In the genomic region with DNA sequence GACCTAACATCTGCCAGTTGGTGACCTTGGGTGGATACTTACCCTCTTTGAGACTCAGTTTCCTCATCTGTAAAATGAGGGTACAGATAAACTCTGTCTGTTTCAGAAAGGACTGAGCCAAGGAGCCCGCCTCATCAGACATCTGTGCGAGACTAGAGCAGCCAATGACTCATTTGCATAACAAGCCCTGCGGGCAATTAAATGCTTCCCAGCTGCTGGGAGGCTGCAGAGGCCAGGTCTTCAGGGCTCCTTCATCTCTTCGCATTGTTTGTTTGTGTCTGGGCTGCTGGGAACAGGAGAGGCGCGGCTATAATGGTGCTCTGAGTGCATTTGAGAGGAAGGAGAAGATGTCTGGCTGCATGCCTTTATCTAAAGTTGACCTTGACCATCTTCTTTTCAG, we compare ENCODE assay signal across 19 cellular contexts.
A peak's percentile ranks its signal among the peaks of the same experiment; 100 is the strongest.
DNase-seq lines count a peak whose midpoint lies in the region; ATAC-seq, FAIRE-seq and TF ChIP-seq lines count a peak whose summit lies in the region.
"Had no signal": no experiment of that assay in that cellular context is flagged by ENCODE, and none has a peak within 500 bp of the region (broad histone marks: within the 10 kb centered on the region; RNA-seq: fewer than 3 reads in every experiment).

No MANE protein-coding gene starts in this region.

- H3K27ac ChIP-seq in A673 (ENCODE audit: low read depth, low read length, poor library complexity, severe bottlenecking) (no peak overlapping the region), H1 (ENCODE audit: low read depth, low read length) (no peak overlapping the region)
- H3K27ac ChIP-seq: epithelial cell of prostate, hepatocyte, left lung, prostate gland had no signal

- H3K9me3 ChIP-seq in A673 (ENCODE audit: low read depth, low read length, poor library complexity, severe bottlenecking): peaks cover 6% of the 10 kb centered on the region
- H3K9me3 ChIP-seq in H1 (ENCODE audit: insufficient read depth in 2 of 2, low read depth in 1 of 2, low read length in 1 of 2): peaks cover 3 to 8% of the 10 kb centered on the region in 2 experiments; a peak in 3 of 4 replicates
- H3K9me3 ChIP-seq: prostate gland had no signal

- H3K4me2 ChIP-seq in H1 (ENCODE audit: insufficient read depth in 1 of 2, low read depth in 2 of 2, low read length in 2 of 2): peak overlapping the region in 1 of 2 experiments; percentile 17; a peak in 2 of 4 replicates
- H3K4me2 ChIP-seq: hepatocyte had no signal

- H3K23ac ChIP-seq in H1 (ENCODE audit: insufficient read length): no peak overlapping the region

- no peak overlapping the region for H2BK120ac ChIP-seq in H1 (replicated peaks; ENCODE audit: low read depth, low read length)

- H2BK20ac ChIP-seq in H1 (ENCODE audit: low read length): 0 out of 2 replicates have a peak overlapping the region, but pooled peaks have one; percentile 44

- ATAC-seq in GM21825 (IDR thresholded peaks at IDR 0.05; ENCODE audit: unreplicated experiment): no peak
- ATAC-seq: activated naive CD8-positive, alpha-beta T cell treated with anti-CD3 and anti-CD28 coated beads, Interleukin-2, amount 50 U/mL, for 24 hours; activated T-cell treated with anti-CD3 and anti-CD28 coated beads, Interleukin-2, amount 50 U/mL, for 4 hours; left lung had no signal

- peaks cover 11% of the 10 kb centered on the region for H3K27me3 ChIP-seq in A673 (replicated peaks; ENCODE audit: insufficient read depth, low read depth, low read length, poor library complexity)
- no peaks in the 10 kb centered on the region; a peak in 1 of 7 replicates for H3K27me3 ChIP-seq in H1 (replicated peaks in 1 of 4; ENCODE audit: control insufficient read depth in 3 of 4, extremely low read depth in 1 of 4, insufficient read depth in 3 of 4, low read length in 3 of 4)

- no peak for TF ChIP-seq CTCF in A673 (conservative IDR thresholded peaks at IDR 0.05; ENCODE audit: low read depth, low read length)
- TF ChIP-seq CTCF in H1 (IDR thresholded peaks at IDR 0.05; ENCODE audit: control extremely low read depth in 1 of 3, insufficient read depth in 1 of 3, low read depth in 1 of 3, low read length in 3 of 3): no peak

- H2BK15ac ChIP-seq in H1 (ENCODE audit: low read length): no peak overlapping the region

- H3K56ac ChIP-seq in H1 (replicated peaks; ENCODE audit: insufficient read length, low read depth, low read length): no peak overlapping the region

- H3K36me3 ChIP-seq in A673 (ENCODE audit: insufficient read depth, low read length, poor library complexity, severe bottlenecking) (no peaks in the 10 kb centered on the region), H1 (ENCODE audit: control insufficient read depth in 2 of 4, insufficient read depth in 4 of 4, low read length in 3 of 4) (no peaks in the 10 kb centered on the region)
- H3K36me3 ChIP-seq: left lung, prostate gland had no signal

- H2BK12ac ChIP-seq in H1 (ENCODE audit: low read depth, low read length): no peak overlapping the region; the same call in 1 of the 2 replicates

- H2AFZ ChIP-seq in H1 (ENCODE audit: low read length): no peak overlapping the region
- H2AFZ ChIP-seq: hepatocyte had no signal

- TF ChIP-seq RAD21 in H1 (IDR thresholded peaks at IDR 0.05 in 1 of 2, conservative IDR thresholded peaks at IDR 0.05 in 1 of 2; ENCODE audit: low read depth in 2 of 2, low read length in 2 of 2): no peak

- no peak for FAIRE-seq in H1 (lab: Jason Lieb, UNC)

- H2AK5ac ChIP-seq in H1 (ENCODE audit: low read depth, low read length): no peak overlapping the region; the same call in 1 of the 2 replicates

- H3K4ac ChIP-seq in H1 (replicated peaks; ENCODE audit: insufficient read length, low read depth, low read length): no peak overlapping the region

- DNase-seq in A673 (ENCODE audit: low spot score) (peak; percentile 48), EH (ENCODE audit: low read depth) (peak; percentile 80), NCI-H1694 (lab: John Stamatoyannopoulos, UW) (peak; percentile 36), H1 (ENCODE audit: low read depth in 1 of 2, low spot score in 2 of 2) (no peak), NCI-H2227 (lab: John Stamatoyannopoulos, UW; ENCODE audit: unreplicated experiment) (no peak), germinal center (ENCODE audit: low spot score) (no peak)
- no peak for DNase-seq in activated CD4-positive, alpha-beta T cell treated with anti-CD3 and anti-CD28 coated beads for 48 hours
- DNase-seq: activated CD4-positive, alpha-beta T cell treated with anti-CD3 and anti-CD28 coated beads for 4 hours; activated naive CD8-positive, alpha-beta T cell treated with anti-CD3 and anti-CD28 coated beads, Interleukin-2, amount 50 U/mL, for 24 hours; activated T-cell treated with anti-CD3 and anti-CD28 coated beads, Interleukin-2, amount 50 U/mL, for 4 hours; naive B cell; NCI-H1436; NCI-H774; SHP77 treated with DMSO at 0.1 percent for 48 hours had no signal

- no TSS peak for BruUV-seq in A673 (replicated peaks; lab: Mats Ljungman, UMichigan)

- H3K23me2 ChIP-seq in H1 (ENCODE audit: low read depth, low read length): no peaks in the 10 kb centered on the region

- 65% methylated on average over 6 of the region's 6 CpGs; no CpG with 5 or more reads in 1 of the 2 experiments for WGBS in H1 (ENCODE audit: extremely low coverage in 1 of 2, insufficient coverage in 1 of 2, insufficient read length in 1 of 2, insufficient replicate concordance in 2 of 2, low coverage in 1 of 2, low lambda C conversion rate in 2 of 2, missing lambda C conversion rate in 1 of 2), 2 experiments

- POLR2A ChIA-PET in A673 (lab: Charles Lee; ENCODE audit: low non-redundant PET): no interaction called here
- POLR2A ChIA-PET in H1 (lab: Charles Lee; ENCODE audit: partially characterized antibody): interaction anchor here (1.2 to 1.7 kb wide), 3 partner anchors 11 to 56 kb away, joined by 3 to 7 read pairs (median 3); no protein-coding TSS in a partner anchor

- H3K79me2 ChIP-seq in H1 (ENCODE audit: control insufficient read depth in 1 of 2, insufficient read depth in 2 of 2, low read length in 2 of 2): no peaks in the 10 kb centered on the region
- H3K79me2 ChIP-seq: hepatocyte had no signal

- no peak overlapping the region; the same call in 1 of the 2 replicates for H3K18ac ChIP-seq in H1 (ENCODE audit: extremely low read depth, low read length)

- H3K14ac ChIP-seq in H1 (ENCODE audit: insufficient read length): no peak overlapping the region

- peak overlapping the region; percentile 45; the same call in 1 of the 2 replicates for H2BK5ac ChIP-seq in H1 (ENCODE audit: low read depth, low read length)

- TF ChIP-seq POLR2A in H1 (IDR thresholded peaks at IDR 0.05; ENCODE audit: control extremely low read depth in 1 of 2, low read depth in 2 of 2, low read length in 2 of 2): no peak

- H3K4me3 ChIP-seq in A673 (ENCODE audit: low read depth, low read length, poor library complexity, severe bottlenecking): no peak overlapping the region
- no peak overlapping the region for H3K4me3 ChIP-seq in H1 (ENCODE audit: extremely low read depth in 1 of 4, insufficient read depth in 2 of 4, low read depth in 3 of 4, low read length in 4 of 4)
- H3K4me3 ChIP-seq: hepatocyte, left lung, prostate gland had no signal

- CTCF ChIA-PET in A673 (lab: Charles Lee) (no interaction called here), H1 (lab: Charles Lee; ENCODE audit: partially characterized antibody) (interaction anchor here (1.2 to 1.9 kb wide), 2 partner anchors 29 to 68 kb away, joined by 3 to 5 read pairs; no protein-coding TSS in a partner anchor)

- H3K79me1 ChIP-seq in H1 (ENCODE audit: low read depth, low read length): no peaks in the 10 kb centered on the region

- no peak for TF ChIP-seq EP300 in H1 (IDR thresholded peaks at IDR 0.05; ENCODE audit: borderline replicate concordance in 1 of 2, low read depth in 2 of 2, low read length in 2 of 2)

- no peak overlapping the region for H4K5ac ChIP-seq in H1 (ENCODE audit: insufficient read length, low read depth, low read length)

- peak overlapping the region; percentile 29 for H4K91ac ChIP-seq in H1 (replicated peaks; ENCODE audit: insufficient read length, low read length)

- intact Hi-C loops in A673 (cut with micrococcal nuclease; ENCODE audit: unreplicated experiment): no loop called here

- H4K8ac ChIP-seq in H1 (ENCODE audit: extremely low read depth, insufficient read depth, low read length): no peak overlapping the region

- H4K20me1 ChIP-seq in H1 (replicated peaks in 1 of 2; ENCODE audit: control insufficient read depth in 1 of 2, insufficient read depth in 2 of 2, low read length in 2 of 2): no peaks in the 10 kb centered on the region

- H3K4me1 ChIP-seq in A673 (ENCODE audit: insufficient read depth, low read length, poor library complexity, severe bottlenecking): peaks cover 4% of the 10 kb centered on the region
- H3K4me1 ChIP-seq in H1 (replicated peaks in 1 of 4; ENCODE audit: control insufficient read depth in 3 of 4, insufficient read depth in 4 of 4, low read length in 3 of 4): peaks cover 0 to 12% (median 5%) of the 10 kb centered on the region in 4 experiments; a peak in 6 of 7 replicates
- H3K4me1 ChIP-seq: left lung, prostate gland had no signal

- no peak overlapping the region for H3K9ac ChIP-seq in H1 (replicated peaks in 1 of 4; ENCODE audit: extremely low read depth in 1 of 4, low read depth in 3 of 4, low read length in 3 of 4)

TF ChIP-seq in H1, 55 proteins besides CTCF, POLR2A, EP300 and RAD21:
- TF ChIP-seq TEAD4 (IDR thresholded peaks at IDR 0.05; ENCODE audit: low read depth, low read length) (no peak), KDM1A (IDR thresholded peaks at IDR 0.05; ENCODE audit: borderline replicate concordance, low read length) (no peak)
TF ChIP-seq in H1: peak in this region for 0.

Comparison
In these comparisons a context has a peak if more than half of its experiments do, and no peak if none do; other contexts are left out.
1. DNase-seq: peak in A673 (single experiment), EH (single experiment) and NCI-H1694 (single experiment); none in H1 (0 of 2), NCI-H2227 (single experiment), germinal center (single experiment) and activated CD4-positive, alpha-beta T cell treated with anti-CD3 and anti-CD28 coated beads for 48 hours (single experiment).